In genomic region chr5:169694221-169694620, GRCh38 we compare ENCODE assay signal across 18 cellular contexts. TPM values are rescaled to one million over a fixed set of nuclear protein-coding genes. Genes with fewer than 3 reads are reported as not detected.
DNase-seq lines count a peak whose midpoint lies in the region; ATAC-seq and TF ChIP-seq lines count a peak whose summit lies in the region.
"Had no signal": no experiment of that assay in that cellular context is flagged by ENCODE, and none has a peak within 500 bp of the region (broad histone marks: within the 10 kb centered on the region; RNA-seq: fewer than 3 reads in every experiment).

No MANE protein-coding gene starts in this region.

- no peak overlapping the region for H3K4me3 ChIP-seq in body of pancreas

- no peaks in the 10 kb centered on the region for H3K9me3 Mint-ChIP-seq in activated T-helper 1 cell treated with anti-CD3 and anti-CD28 coated beads, Interleukin-12 subunit alpha, Interleukin-12 subunit beta, Interleukin-2, Interleukin-4 antibody, amounts not matched to agents 30 ng/mL and 10 ng/mL and 1 ng/mL, durations not matched to agents 14 hours and 24 hours and 36 hours
- H3K9me3 Mint-ChIP-seq: IgD-negative memory B cell had no signal

- intact Hi-C loops in activated T-helper 1 cell treated with anti-CD3 and anti-CD28 coated beads, Interleukin-12 subunit alpha, Interleukin-12 subunit beta, Interleukin-2, Interleukin-4 antibody, amounts not matched to agents 30 ng/mL and 10 ng/mL and 1 ng/mL, durations not matched to agents 14 hours and 24 hours and 36 hours (cut with micrococcal nuclease): no loop called here
- intact Hi-C loops in body of pancreas (cut with DNase I): no loop called here

- H3K36me3 ChIP-seq in body of pancreas (replicated peaks in 1 of 2; ENCODE audit: insufficient read depth in 1 of 2, low read depth in 2 of 2): no peaks in the 10 kb centered on the region

- WGBS in body of pancreas, 2 donors: 44 to 63% methylated on average over 2 of the region's 2 CpGs

- DNase-seq in DMS 273 (lab: John Stamatoyannopoulos, UW; ENCODE audit: unreplicated experiment) (peak; percentile 9), DMS 273 treated with DMSO at 0.1 percent for 48 hours (lab: John Stamatoyannopoulos, UW) (no peak), iris pigment epithelial cell (ENCODE audit: low read depth) (peak; percentile 44), medulla oblongata (ENCODE audit: extremely low spot score) (no peak), GM20000 (ENCODE audit: low spot score) (no peak), body of pancreas (no peak), NCI-H2107 treated with DMSO at 0.1 percent for 48 hours (lab: John Stamatoyannopoulos, UW; ENCODE audit: unreplicated experiment) (no peak)
- no peak for DNase-seq in activated T-helper 1 cell treated with anti-CD3 and anti-CD28 coated beads, Interleukin-12 subunit alpha, Interleukin-12 subunit beta, Interleukin-2, Interleukin-4 antibody, amounts not matched to agents 30 ng/mL and 10 ng/mL and 1 ng/mL, durations not matched to agents 14 hours and 24 hours and 36 hours (ENCODE audit: low spot score)
- DNase-seq: C1 segment of cervical spinal cord, H7, NCI-H1417, NCI-H1930, NCI-H510A, NCI-H774 had no signal

- no peak for ATAC-seq in body of pancreas

- no peak for TF ChIP-seq POLR2A in body of pancreas (IDR thresholded peaks at IDR 0.05)

- no peaks in the 10 kb centered on the region for H3K9me3 ChIP-seq in body of pancreas

- H3K27me3 Mint-ChIP-seq in activated T-helper 1 cell treated with anti-CD3 and anti-CD28 coated beads, Interleukin-12 subunit alpha, Interleukin-12 subunit beta, Interleukin-2, Interleukin-4 antibody, amounts not matched to agents 30 ng/mL and 10 ng/mL and 1 ng/mL, durations not matched to agents 14 hours and 24 hours and 36 hours (ENCODE audit: insufficient read depth): no peaks in the 10 kb centered on the region
- H3K27me3 Mint-ChIP-seq: IgD-negative memory B cell had no signal

- no peak for TF ChIP-seq CTCF in GM20000 (IDR thresholded peaks at IDR 0.05; ENCODE audit: extremely low read depth, missing control alignments)
- TF ChIP-seq CTCF in body of pancreas (IDR thresholded peaks at IDR 0.05): no peak

- peaks cover 57% of the 10 kb centered on the region for H3K36me3 Mint-ChIP-seq in activated T-helper 1 cell treated with anti-CD3 and anti-CD28 coated beads, Interleukin-12 subunit alpha, Interleukin-12 subunit beta, Interleukin-2, Interleukin-4 antibody, amounts not matched to agents 30 ng/mL and 10 ng/mL and 1 ng/mL, durations not matched to agents 14 hours and 24 hours and 36 hours (ENCODE audit: low read depth)

- H3K27ac ChIP-seq in body of pancreas: no peak overlapping the region
- H3K27ac ChIP-seq: 22Rv1 had no signal

- peak overlapping the region; percentile 24 for H3K27ac Mint-ChIP-seq in activated T-helper 1 cell treated with anti-CD3 and anti-CD28 coated beads, Interleukin-12 subunit alpha, Interleukin-12 subunit beta, Interleukin-2, Interleukin-4 antibody, amounts not matched to agents 30 ng/mL and 10 ng/mL and 1 ng/mL, durations not matched to agents 14 hours and 24 hours and 36 hours
- H3K27ac Mint-ChIP-seq: IgD-negative memory B cell had no signal

- no peaks in the 10 kb centered on the region for H3K4me1 ChIP-seq in body of pancreas

- H3K4me3 Mint-ChIP-seq in activated T-helper 1 cell treated with anti-CD3 and anti-CD28 coated beads, Interleukin-12 subunit alpha, Interleukin-12 subunit beta, Interleukin-2, Interleukin-4 antibody, amounts not matched to agents 30 ng/mL and 10 ng/mL and 1 ng/mL, durations not matched to agents 14 hours and 24 hours and 36 hours: no peak overlapping the region
- H3K4me3 Mint-ChIP-seq: IgD-negative memory B cell had no signal

- no peaks in the 10 kb centered on the region for H3K27me3 ChIP-seq in body of pancreas

- no peaks in the 10 kb centered on the region for H3K4me1 Mint-ChIP-seq in activated T-helper 1 cell treated with anti-CD3 and anti-CD28 coated beads, Interleukin-12 subunit alpha, Interleukin-12 subunit beta, Interleukin-2, Interleukin-4 antibody, amounts not matched to agents 30 ng/mL and 10 ng/mL and 1 ng/mL, durations not matched to agents 14 hours and 24 hours and 36 hours (ENCODE audit: low read depth)
- H3K4me1 Mint-ChIP-seq: IgD-negative memory B cell had no signal

RNA-seq across cellular contexts. Expression of gene DOCK2, which starts 57.1 kb away (rescaled TPM):
- total RNA-seq in activated T-helper 1 cell treated with anti-CD3 and anti-CD28 coated beads, Interleukin-12 subunit alpha, Interleukin-12 subunit beta, Interleukin-2, Interleukin-4 antibody, amounts not matched to agents 30 ng/mL and 10 ng/mL and 1 ng/mL, durations not matched to agents 14 hours and 24 hours and 36 hours: 214 and 216 TPM in 2 replicates
- 1 to 10 TPM; 3.1 to 7.6 TPM for total RNA-seq in body of pancreas
- total RNA-seq: HT-29, SK-MEL-5 had no signal

Comparison
In these comparisons a context has a peak if more than half of its experiments do, and no peak if none do; other contexts are left out.
1. DNase-seq: peak in DMS 273 (single experiment) and iris pigment epithelial cell (single experiment); none in DMS 273 treated with DMSO at 0.1 percent for 48 hours (single experiment), activated T-helper 1 cell treated with anti-CD3 and anti-CD28 coated beads, Interleukin-12 subunit alpha, Interleukin-12 subunit beta, Interleukin-2, Interleukin-4 antibody, amounts not matched to agents 30 ng/mL and 10 ng/mL and 1 ng/mL, durations not matched to agents 14 hours and 24 hours and 36 hours (single experiment), medulla oblongata (single experiment), GM20000 (single experiment), body of pancreas (0 of 4) and NCI-H2107 treated with DMSO at 0.1 percent for 48 hours (single experiment).
2. RNA of gene DOCK2, which starts 57.1 kb away (total RNA-seq): 214 to 216 TPM in activated T-helper 1 cell treated with anti-CD3 and anti-CD28 coated beads, Interleukin-12 subunit alpha, Interleukin-12 subunit beta, Interleukin-2, Interleukin-4 antibody, amounts not matched to agents 30 ng/mL and 10 ng/mL and 1 ng/mL, durations not matched to agents 14 hours and 24 hours and 36 hours; 3.1 to 7.6 TPM in body of pancreas; every median in the first group is over 10 times any median in the second.